ENCODE assay signal across 22 cellular contexts in the genomic region with DNA sequence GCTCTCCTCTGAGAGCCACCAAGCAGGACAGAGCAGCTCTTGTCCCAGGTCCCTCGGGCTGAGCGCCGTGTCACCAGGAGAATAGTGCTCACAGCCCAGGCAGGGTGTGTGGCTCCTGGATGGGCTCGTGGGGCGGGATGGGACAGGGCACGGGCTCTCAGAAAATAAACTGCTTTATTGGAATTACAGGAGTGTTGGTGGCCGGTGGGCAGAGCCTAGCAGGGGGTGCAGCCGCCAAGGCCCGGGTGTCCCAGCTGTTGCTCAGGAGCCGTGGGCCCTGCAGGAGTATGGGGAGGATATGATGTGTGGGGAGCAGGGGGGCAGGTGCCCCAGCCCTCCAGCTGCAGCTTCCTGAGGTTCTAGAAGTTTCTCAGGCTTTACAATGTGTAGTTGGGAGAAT. TPM values are rescaled to one million over a fixed set of nuclear protein-coding genes. Genes with fewer than 3 reads are reported as not detected.
DNase-seq lines count a peak whose midpoint lies in the region; ATAC-seq and TF ChIP-seq lines count a peak whose summit lies in the region.
"Had no signal": no experiment of that assay in that cellular context is flagged by ENCODE, and none has a peak within 500 bp of the region (broad histone marks: within the 10 kb centered on the region; RNA-seq: fewer than 3 reads in every experiment).

No MANE protein-coding gene starts in this region.

- H4K20me1 ChIP-seq in fibroblast of lung (ENCODE audit: control insufficient read depth, extremely low read depth, insufficient read depth, low read length): no peaks in the 10 kb centered on the region

- H3K36me3 Mint-ChIP-seq in CD8-positive, alpha-beta memory T cell: peaks cover 5 to 19% (median 5%) of the 10 kb centered on the region in 3 donors
- peaks cover 61% of the 10 kb centered on the region for H3K36me3 Mint-ChIP-seq in activated T-cell treated with anti-CD3 and anti-CD28 coated beads, Interleukin-2, amount 50 U/mL, for 24 hours (ENCODE audit: low read depth)

- no peaks in the 10 kb centered on the region for H3K27me3 Mint-ChIP-seq in CD8-positive, alpha-beta memory T cell
- H3K27me3 Mint-ChIP-seq in activated T-cell treated with anti-CD3 and anti-CD28 coated beads, Interleukin-2, amount 50 U/mL, for 24 hours: no peaks in the 10 kb centered on the region
- H3K27me3 Mint-ChIP-seq: CD4-positive, alpha-beta T cell; dendritic cell treated with granulocyte-macrophage colony-stimulating factor and Interleukin-4, amounts not matched to agents 40 ng/mL and 50 ng/mL, for 4 days had no signal

- H3K4me1 ChIP-seq in fibroblast of lung (ENCODE audit: control insufficient read depth, extremely low read depth, insufficient read depth, low read length): no peaks in the 10 kb centered on the region
- H3K4me1 ChIP-seq in neuronal stem cell (ENCODE audit: control insufficient read depth in 2 of 2, insufficient read depth in 1 of 2, low read depth in 1 of 2, low read length in 2 of 2): no peaks in the 10 kb centered on the region
- H3K4me1 ChIP-seq in upper lobe of left lung: peaks cover 24 to 52% (median 27%) of the 10 kb centered on the region in 4 donors
- no peaks in the 10 kb centered on the region for H3K4me1 ChIP-seq in CD8-positive, alpha-beta memory T cell (ENCODE audit: insufficient read depth, low read length)
- H3K4me1 ChIP-seq in mesenchymal stem cell (ENCODE audit: control insufficient read depth, insufficient read depth, low read depth, low read length): peaks cover 2% of the 10 kb centered on the region

- no peak overlapping the region for H3K4ac ChIP-seq in neuronal stem cell (ENCODE audit: low read length)
- no peak overlapping the region for H3K4ac ChIP-seq in mesenchymal stem cell (ENCODE audit: low read depth in 1 of 2, low read length in 2 of 2)

- peak overlapping the region in 1 of 8 donors; percentile 91 for H3K27ac Mint-ChIP-seq in CD8-positive, alpha-beta memory T cell
- no peak overlapping the region for H3K27ac Mint-ChIP-seq in activated T-cell treated with anti-CD3 and anti-CD28 coated beads, Interleukin-2, amount 50 U/mL, for 24 hours
- H3K27ac Mint-ChIP-seq: CD4-positive, alpha-beta T cell; dendritic cell treated with granulocyte-macrophage colony-stimulating factor and Interleukin-4, amounts not matched to agents 40 ng/mL and 50 ng/mL, for 4 days had no signal

- CTCF ChIA-PET in CD8-positive, alpha-beta memory T cell (lab: Charles Lee): no interaction called here

- H3K27me3 ChIP-seq in fibroblast of lung (ENCODE audit: control insufficient read depth, insufficient read depth, low read length) (no peaks in the 10 kb centered on the region), neuronal stem cell (ENCODE audit: control insufficient read depth in 3 of 3, insufficient read depth in 3 of 3, low read depth in 1 of 3, low read length in 3 of 3) (no peaks in the 10 kb centered on the region), upper lobe of left lung (no peaks in the 10 kb centered on the region), mesenchymal stem cell (ENCODE audit: control insufficient read depth in 1 of 2, insufficient read depth in 1 of 2, low read length in 2 of 2) (no peaks in the 10 kb centered on the region)
- no peaks in the 10 kb centered on the region for H3K27me3 ChIP-seq in CD8-positive, alpha-beta memory T cell (ENCODE audit: insufficient read depth, low read length, poor library complexity, severe bottlenecking)

- TF ChIP-seq EP300 in upper lobe of left lung (IDR thresholded peaks at IDR 0.05): no peak

- POLR2A ChIA-PET in CD8-positive, alpha-beta memory T cell (lab: Charles Lee): no interaction called here

- no peak overlapping the region for H2AFZ ChIP-seq in fibroblast of lung (ENCODE audit: low read length)
- H2AFZ ChIP-seq in neuronal stem cell (ENCODE audit: low read length): no peak overlapping the region
- no peak overlapping the region for H2AFZ ChIP-seq in mesenchymal stem cell (ENCODE audit: low read depth, low read length)

- no peaks in the 10 kb centered on the region for H3K4me1 Mint-ChIP-seq in CD8-positive, alpha-beta memory T cell
- H3K4me1 Mint-ChIP-seq in activated T-cell treated with anti-CD3 and anti-CD28 coated beads, Interleukin-2, amount 50 U/mL, for 24 hours (ENCODE audit: low read depth): no peaks in the 10 kb centered on the region

- no peak overlapping the region for H3K23ac ChIP-seq in neuronal stem cell (ENCODE audit: low read depth, low read length, poor library complexity)
- H3K23ac ChIP-seq in mesenchymal stem cell (ENCODE audit: low read length in 2 of 2): no peak overlapping the region

- H3K18ac ChIP-seq in neuronal stem cell (ENCODE audit: low read length) (no peak overlapping the region), mesenchymal stem cell (ENCODE audit: low read depth in 1 of 2, low read length in 2 of 2) (no peak overlapping the region)

- TF ChIP-seq POLR2A in upper lobe of left lung (IDR thresholded peaks at IDR 0.05): no peak

- H2AK5ac ChIP-seq in neuronal stem cell (ENCODE audit: low read depth, low read length) (no peak overlapping the region), mesenchymal stem cell (ENCODE audit: low read length, severe bottlenecking) (no peak overlapping the region)

- peaks cover 20% of the 10 kb centered on the region for H3K36me3 ChIP-seq in fibroblast of lung (ENCODE audit: control insufficient read depth, insufficient read depth, low read length)
- H3K36me3 ChIP-seq in neuronal stem cell (replicated peaks in 1 of 2; ENCODE audit: control insufficient read depth in 2 of 2, insufficient read depth in 2 of 2, low read length in 2 of 2): peaks cover 27 to 81% of the 10 kb centered on the region in 2 donors
- peaks cover 0 to 52% (median 18%) of the 10 kb centered on the region in 4 donors for H3K36me3 ChIP-seq in upper lobe of left lung
- H3K36me3 ChIP-seq in CD8-positive, alpha-beta memory T cell (ENCODE audit: insufficient read depth, low read length): no peaks in the 10 kb centered on the region
- H3K36me3 ChIP-seq in mesenchymal stem cell (ENCODE audit: control insufficient read depth in 1 of 2, insufficient read depth in 2 of 2, low read depth in 1 of 2, low read length in 2 of 2): peaks cover 24 to 81% of the 10 kb centered on the region in 2 experiments

- intact Hi-C loops in Right ventricle myocardium superior (cut with DNase I): no loop called here
- intact Hi-C loops in Right ventricle myocardium inferior (cut with DNase I): no loop called here

- no peak overlapping the region for H3K4me3 Mint-ChIP-seq in CD8-positive, alpha-beta memory T cell
- no peak overlapping the region for H3K4me3 Mint-ChIP-seq in activated T-cell treated with anti-CD3 and anti-CD28 coated beads, Interleukin-2, amount 50 U/mL, for 24 hours
- H3K4me3 Mint-ChIP-seq: CD4-positive, alpha-beta T cell; dendritic cell treated with granulocyte-macrophage colony-stimulating factor and Interleukin-4, amounts not matched to agents 40 ng/mL and 50 ng/mL, for 4 days had no signal

- H3K9me3 Mint-ChIP-seq in CD8-positive, alpha-beta memory T cell: peaks cover 0 to 4% (median 1%) of the 10 kb centered on the region in 5 donors
- no peaks in the 10 kb centered on the region for H3K9me3 Mint-ChIP-seq in activated T-cell treated with anti-CD3 and anti-CD28 coated beads, Interleukin-2, amount 50 U/mL, for 24 hours

- H3K9me3 ChIP-seq in fibroblast of lung (ENCODE audit: control insufficient read depth, insufficient read depth, low read depth, low read length): no peaks in the 10 kb centered on the region
- H3K9me3 ChIP-seq in neuronal stem cell (replicated peaks in 1 of 2; ENCODE audit: control insufficient read depth in 2 of 2, insufficient read depth in 1 of 2, low read depth in 1 of 2, low read length in 2 of 2): peaks cover 4 to 7% of the 10 kb centered on the region in 2 donors
- H3K9me3 ChIP-seq in upper lobe of left lung: peaks cover 0 to 6% (median 3%) of the 10 kb centered on the region in 4 donors
- H3K9me3 ChIP-seq in CD8-positive, alpha-beta memory T cell (ENCODE audit: low read length): no peaks in the 10 kb centered on the region
- H3K9me3 ChIP-seq in mesenchymal stem cell (ENCODE audit: control insufficient read depth, low read length): peaks cover 9% of the 10 kb centered on the region

- no peak for TF ChIP-seq CTCF in fibroblast of lung (conservative IDR thresholded peaks at IDR 0.05 in 1 of 2, IDR thresholded peaks at IDR 0.05 in 1 of 2; ENCODE audit: low read depth in 1 of 2, low read length in 2 of 2)
- no peak for TF ChIP-seq CTCF in upper lobe of left lung (IDR thresholded peaks at IDR 0.05)

- peak overlapping the region; percentile 17 for H4K8ac ChIP-seq in neuronal stem cell (ENCODE audit: low read depth, low read length)
- no peak overlapping the region for H4K8ac ChIP-seq in mesenchymal stem cell (ENCODE audit: low read length)

- H3K27ac ChIP-seq in fibroblast of lung (ENCODE audit: insufficient read depth, low read length): peak overlapping the region; percentile 14
- H3K27ac ChIP-seq in neuronal stem cell (replicated peaks; ENCODE audit: low read length): no peak overlapping the region
- H3K27ac ChIP-seq in upper lobe of left lung: peak overlapping the region; percentile 66 to 88 (median 82)
- no peak overlapping the region for H3K27ac ChIP-seq in CD8-positive, alpha-beta memory T cell (ENCODE audit: low read depth, low read length)
- no peak overlapping the region for H3K27ac ChIP-seq in mesenchymal stem cell (ENCODE audit: low read length, poor library complexity, severe bottlenecking)
- H3K27ac ChIP-seq: 22Rv1 had no signal

- H3K4me2 ChIP-seq in fibroblast of lung (ENCODE audit: extremely low read depth, insufficient read depth, low read length) (no peak overlapping the region), neuronal stem cell (ENCODE audit: insufficient read depth, low read length, poor library complexity, severe bottlenecking) (no peak overlapping the region), mesenchymal stem cell (ENCODE audit: low read length, poor library complexity, severe bottlenecking) (no peak overlapping the region)
- H3K4me2 ChIP-seq: smooth muscle cell had no signal

- H3K79me2 ChIP-seq in fibroblast of lung (ENCODE audit: control insufficient read depth, insufficient read depth, low read length): no peaks in the 10 kb centered on the region

- no peak overlapping the region for H2BK5ac ChIP-seq in neuronal stem cell (ENCODE audit: low read length)
- H2BK5ac ChIP-seq in mesenchymal stem cell (ENCODE audit: low read depth, low read length, poor library complexity, severe bottlenecking): no peak overlapping the region

- H3K4me3 ChIP-seq in fibroblast of lung (replicated peaks in 1 of 4; ENCODE audit: control extremely low read depth in 1 of 4, insufficient read depth in 1 of 4, low read depth in 3 of 4, low read length in 4 of 4) (no peak overlapping the region), neuronal stem cell (ENCODE audit: low read length in 2 of 2) (no peak overlapping the region), upper lobe of left lung (no peak overlapping the region), mesenchymal stem cell (ENCODE audit: insufficient read depth in 1 of 2, low read depth in 1 of 2, low read length in 2 of 2) (no peak overlapping the region)
- H3K4me3 ChIP-seq in CD8-positive, alpha-beta memory T cell (ENCODE audit: low read length): no peak overlapping the region
- H3K4me3 ChIP-seq: GM12878, smooth muscle cell had no signal

- H2BK15ac ChIP-seq in neuronal stem cell (ENCODE audit: low read length) (no peak overlapping the region), mesenchymal stem cell (ENCODE audit: low read depth, poor library complexity, severe bottlenecking) (no peak overlapping the region)

- H4K91ac ChIP-seq in neuronal stem cell (ENCODE audit: low read depth, low read length, poor library complexity) (no peak overlapping the region), mesenchymal stem cell (ENCODE audit: low read length) (no peak overlapping the region)

- peaks cover 10% of the 10 kb centered on the region for H3K79me1 ChIP-seq in neuronal stem cell (ENCODE audit: low read depth, low read length)
- H3K79me1 ChIP-seq in mesenchymal stem cell (replicated peaks; ENCODE audit: low read length, poor library complexity, severe bottlenecking): peaks cover 10% of the 10 kb centered on the region

- no peak overlapping the region for H3K14ac ChIP-seq in neuronal stem cell (ENCODE audit: low read length)
- no peak overlapping the region for H3K14ac ChIP-seq in mesenchymal stem cell (ENCODE audit: low read length in 2 of 2)

- H2BK12ac ChIP-seq in neuronal stem cell (ENCODE audit: low read length) (no peak overlapping the region), mesenchymal stem cell (ENCODE audit: low read length in 2 of 2) (no peak overlapping the region)

- H3K9ac ChIP-seq in fibroblast of lung (ENCODE audit: insufficient read depth, low read length): peak overlapping the region; percentile 16
- no peak overlapping the region for H3K9ac ChIP-seq in neuronal stem cell (ENCODE audit: low read depth, low read length, poor library complexity)
- no peak overlapping the region for H3K9ac ChIP-seq in mesenchymal stem cell (ENCODE audit: low read length)

- DNase-seq in Right ventricle myocardium superior: no peak
- no peak for DNase-seq in Right ventricle myocardium inferior (ENCODE audit: missing footprints)
- DNase-seq in fibroblast of lung (ENCODE audit: low read depth in 2 of 2): no peak
- no peak for DNase-seq in neuronal stem cell (ENCODE audit: low spot score)
- no peak for DNase-seq in upper lobe of left lung
- no peak for DNase-seq in CD8-positive, alpha-beta memory T cell
- DNase-seq in activated T-cell treated with anti-CD3 and anti-CD28 coated beads, Interleukin-2, amount 50 U/mL, for 24 hours: no peak
- no peak for DNase-seq in mesenchymal stem cell
- DNase-seq: activated CD4-positive, alpha-beta T cell treated with anti-CD3 and anti-CD28 coated beads, Interleukin-2, amount 50 U/mL, for 48 hours; activated naive CD4-positive, alpha-beta T cell treated with anti-CD3 and anti-CD28 coated beads, Interleukin-2, amount 50 U/mL, for 16 hours; CD4-positive, alpha-beta T cell; GOT3; NCI-H146; NCI-H446; T-helper 1 cell had no signal

- no CpG with 5 or more reads among the region's 10 CpGs for WGBS in neuronal stem cell (ENCODE audit: extremely low coverage in 2 of 2, insufficient read length in 2 of 2, insufficient replicate concordance in 1 of 2), 2 donors
- WGBS in upper lobe of left lung, 2 donors: 78 to 80% methylated on average over 1 to 10 of the region's 10 CpGs
- 98% methylated on average over 10 of the region's 10 CpGs for WGBS in mesenchymal stem cell

- no peak overlapping the region for H2BK120ac ChIP-seq in neuronal stem cell (ENCODE audit: low read depth, low read length)
- H2BK120ac ChIP-seq in mesenchymal stem cell (ENCODE audit: low read depth, low read length): no peak overlapping the region

- ATAC-seq in Right ventricle myocardium superior (ENCODE audit: poor library complexity) (peak; percentile 34), Right ventricle myocardium inferior (no peak), upper lobe of left lung (ENCODE audit: low FRiP score in 2 of 2) (no peak)
- ATAC-seq: GM12878 had no signal

RNA-seq across cellular contexts. Expression of a gene that starts 17.1 kb away (rescaled TPM):
- total RNA-seq in Right ventricle myocardium superior (18.8 TPM), Right ventricle myocardium inferior (18.9 TPM), fibroblast of lung (8.2 and 10.9 TPM in 2 replicates), upper lobe of left lung (100 to 1,000 TPM in 1 of 6 donors, 10 to 100 TPM in 5; 13.8 to 130 (median 41.5) TPM)
- 6.3 and 9.4 TPM in 2 replicates for polyA plus RNA-seq in fibroblast of lung
- 14.4 and 26.1 TPM in 2 replicates for polyA plus RNA-seq in fibroblast of lung (2012)
- polyA minus RNA-seq in fibroblast of lung (ENCODE audit: low replicate concordance): 8.8 and 9.3 TPM in 2 replicates
- 17.1 TPM for polyA plus RNA-seq in neuronal stem cell (2013, experiment 1 of 2)
- polyA plus RNA-seq in neuronal stem cell (2013, experiment 2 of 2): 16.7 TPM
- total RNA-seq in CD8-positive, alpha-beta memory T cell: 10 to 100 TPM; 84.7 to 84.9 TPM
- polyA plus RNA-seq in CD8-positive, alpha-beta memory T cell: 14.0 TPM
- 10.0 TPM for polyA plus RNA-seq in mesenchymal stem cell (2013, experiment 1 of 2)
- polyA plus RNA-seq in mesenchymal stem cell (2013, experiment 2 of 2): 10.2 TPM

RNA-seq across cellular contexts. Expression of a gene that starts 21.5 kb away (rescaled TPM):
- total RNA-seq in Right ventricle myocardium superior (0.16 TPM), Right ventricle myocardium inferior (not detected), fibroblast of lung (not detected in 2 replicates), upper lobe of left lung (under 1 TPM in 3 of 6 donors, not detected in 3; 0.30 to 0.34 (median 0.34) TPM)
- 0.05 TPM in 1 of 2 replicates, not detected in the other for polyA plus RNA-seq in fibroblast of lung
- 0.08 TPM in 1 of 2 replicates, not detected in the other for polyA plus RNA-seq in fibroblast of lung (2012)
- not detected in 2 replicates for polyA minus RNA-seq in fibroblast of lung (ENCODE audit: low replicate concordance)
- not detected for polyA plus RNA-seq in neuronal stem cell (2013, experiment 1 of 2)
- polyA plus RNA-seq in neuronal stem cell (2013, experiment 2 of 2): not detected
- total RNA-seq in CD8-positive, alpha-beta memory T cell: not detected
- not detected for polyA plus RNA-seq in CD8-positive, alpha-beta memory T cell
- polyA plus RNA-seq in mesenchymal stem cell (2013, experiment 1 of 2): not detected
- not detected for polyA plus RNA-seq in mesenchymal stem cell (2013, experiment 2 of 2)
- total RNA-seq: CD4-positive, alpha-beta T cell; GM12878; kidney; omental fat pad; smooth muscle cell; subcutaneous adipose tissue had no signal
- polyA plus RNA-seq: GM12878, smooth muscle cell had no signal

RNA-seq across cellular contexts. Expression of a gene that starts 23.2 kb away (rescaled TPM):
- total RNA-seq in Right ventricle myocardium superior (28.9 TPM), Right ventricle myocardium inferior (30.7 TPM), fibroblast of lung (10.3 and 12.4 TPM in 2 replicates), upper lobe of left lung (100 to 1,000 TPM in 1 of 6 donors, 10 to 100 TPM in 5; 31.4 to 112 (median 48.4) TPM)
- 9.6 and 10.9 TPM in 2 replicates for polyA plus RNA-seq in fibroblast of lung
- polyA plus RNA-seq in fibroblast of lung (2012): 14.2 and 14.6 TPM in 2 replicates
- polyA minus RNA-seq in fibroblast of lung (ENCODE audit: low replicate concordance): 15.0 and 19.3 TPM in 2 replicates
- not detected for polyA plus RNA-seq in neuronal stem cell (2013, experiment 1 of 2)
- not detected for polyA plus RNA-seq in neuronal stem cell (2013, experiment 2 of 2)
- total RNA-seq in CD8-positive, alpha-beta memory T cell: 10 to 100 TPM; 27.1 to 30.9 TPM
- polyA plus RNA-seq in CD8-positive, alpha-beta memory T cell: 68.4 TPM
- polyA plus RNA-seq in mesenchymal stem cell (2013, experiment 1 of 2): 12.5 TPM
- polyA plus RNA-seq in mesenchymal stem cell (2013, experiment 2 of 2): 13.0 TPM

RNA-seq across cellular contexts. Expression of a gene that starts 35.4 kb away (rescaled TPM):
- total RNA-seq in Right ventricle myocardium superior (45.0 TPM), Right ventricle myocardium inferior (49.5 TPM), fibroblast of lung (80.4 and 83.4 TPM in 2 replicates), upper lobe of left lung (100 to 1,000 TPM in 4 of 6 donors, 10 to 100 TPM in 2; 78.0 to 463 (median 147) TPM)
- polyA plus RNA-seq in fibroblast of lung: 25.0 and 25.8 TPM in 2 replicates
- polyA plus RNA-seq in fibroblast of lung (2012): 47.8 and 53.1 TPM in 2 replicates
- 60.6 and 72.3 TPM in 2 replicates for polyA minus RNA-seq in fibroblast of lung (ENCODE audit: low replicate concordance)
- 32.7 TPM for polyA plus RNA-seq in neuronal stem cell (2013, experiment 1 of 2)
- 28.0 TPM for polyA plus RNA-seq in neuronal stem cell (2013, experiment 2 of 2)
- 10 to 100 TPM; 52.8 to 59.1 TPM for total RNA-seq in CD8-positive, alpha-beta memory T cell
- 29.3 TPM for polyA plus RNA-seq in CD8-positive, alpha-beta memory T cell
- 91.3 TPM for polyA plus RNA-seq in mesenchymal stem cell (2013, experiment 1 of 2)
- 88.2 TPM for polyA plus RNA-seq in mesenchymal stem cell (2013, experiment 2 of 2)

Comparison
In these comparisons a context has a peak if more than half of its experiments do, and no peak if none do; other contexts are left out.
1. H3K27ac ChIP-seq: peak in fibroblast of lung (single experiment) and upper lobe of left lung (4 of 4); none in neuronal stem cell (single experiment), CD8-positive, alpha-beta memory T cell (single experiment) and mesenchymal stem cell (single experiment).